In the genomic region with DNA sequence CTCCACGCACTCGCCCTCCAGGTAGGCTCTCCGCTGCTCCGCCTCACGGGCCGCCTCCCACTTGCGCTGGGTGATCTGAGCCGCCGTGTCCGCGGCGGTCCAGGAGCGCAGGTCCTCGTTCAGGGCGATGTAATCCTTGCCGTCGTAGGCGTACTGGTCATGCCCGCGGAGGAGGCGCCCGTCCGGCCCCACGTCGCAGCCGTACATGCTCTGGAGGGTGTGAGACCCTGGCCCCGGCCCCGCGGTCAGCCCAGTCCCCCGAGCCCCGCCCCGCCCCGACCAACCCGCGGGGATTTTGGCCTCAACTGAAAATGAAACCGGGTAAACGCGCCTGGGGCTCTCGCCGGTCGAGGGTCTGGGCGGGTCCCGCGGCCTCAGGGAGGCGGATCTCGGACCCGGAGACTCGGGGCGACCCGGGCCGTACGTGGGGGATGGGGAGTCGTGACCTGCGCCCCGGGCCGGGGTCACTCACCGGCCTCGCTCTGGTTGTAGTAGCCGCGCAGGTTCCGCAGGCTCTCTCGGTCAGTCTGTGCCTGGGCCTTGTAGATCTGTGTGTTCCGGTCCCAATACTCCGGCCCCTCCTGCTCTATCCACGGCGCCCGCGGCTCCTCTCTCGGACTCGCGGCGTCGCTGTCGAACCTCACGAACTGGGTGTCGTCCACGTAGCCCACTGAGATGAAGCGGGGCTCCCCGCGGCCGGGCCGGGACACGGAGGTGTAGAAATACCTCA, we compare ENCODE assay signal across 8 cellular contexts. TPM values are rescaled to one million over a fixed set of nuclear protein-coding genes. Genes with fewer than 3 reads are reported as not detected.
DNase-seq lines count a peak whose midpoint lies in the region; TF ChIP-seq lines count a peak whose summit lies in the region.

No MANE protein-coding gene starts in this region.

- H3K36me3 Mint-ChIP-seq in activated naive CD8-positive, alpha-beta T cell, result peaks cover 22% of the 10 kb centered on the region

- H3K27ac ChIP-seq in hepatocyte, result no peak overlapping the region
- H3K27ac ChIP-seq in skeletal muscle tissue (ENCODE audit: low read depth, low read length), result peak overlapping the region; percentile 75

- no peaks in the 10 kb centered on the region for H3K27me3 Mint-ChIP-seq in activated naive CD8-positive, alpha-beta T cell

- H3K4me1 Mint-ChIP-seq in activated naive CD8-positive, alpha-beta T cell (ENCODE audit: low read depth), result peaks cover 61% of the 10 kb centered on the region

- H4K20me1 ChIP-seq in hepatocyte (ENCODE audit: insufficient read depth, poor library complexity, severe bottlenecking), result no peaks in the 10 kb centered on the region

- H3K79me2 ChIP-seq in hepatocyte, result no peaks in the 10 kb centered on the region

- H3K4me3 ChIP-seq in hepatocyte, result peak overlapping the region; percentile 42
- peak overlapping the region; percentile 67 to 75 (median 71) for H3K4me3 ChIP-seq in skeletal muscle tissue (ENCODE audit: low read length in 3 of 3)

- H3K36me3 ChIP-seq in hepatocyte (replicated peaks; ENCODE audit: insufficient read depth, low read depth) (no peaks in the 10 kb centered on the region), skeletal muscle tissue (ENCODE audit: control insufficient read depth in 3 of 3, insufficient read depth in 3 of 3, low read length in 3 of 3) (peaks cover 8 to 11% (median 9%) of the 10 kb centered on the region in 3 donors)

- 2% methylated on average over 29 of the region's 83 CpGs for WGBS in hepatocyte (ENCODE audit: low lambda C conversion rate, missing lambda C conversion rate)

- DNase-seq in NCI-H748 (lab: John Stamatoyannopoulos, UW; ENCODE audit: unreplicated experiment) (peak; percentile 50), NCI-H748 treated with DMSO at 0.1 percent for 48 hours (lab: John Stamatoyannopoulos, UW) (no peak), NAMALWA (ENCODE audit: low spot score) (peak; percentile 59), hepatocyte (ENCODE audit: low spot score) (peak; percentile 37), NCI-H82 (lab: John Stamatoyannopoulos, UW) (no peak), NOMO-1 (lab: John Stamatoyannopoulos, UW; ENCODE audit: unreplicated experiment in 2 of 2) (no peak)

- H3K27ac Mint-ChIP-seq in activated naive CD8-positive, alpha-beta T cell, result peak overlapping the region; percentile 100

- peaks cover 9% of the 10 kb centered on the region for H3K27me3 ChIP-seq in hepatocyte
- peaks cover 0 to 4% (median 0%) of the 10 kb centered on the region in 3 donors for H3K27me3 ChIP-seq in skeletal muscle tissue (ENCODE audit: control insufficient read depth in 3 of 3, insufficient read depth in 3 of 3, low read length in 3 of 3)

- H3K9me2 ChIP-seq in hepatocyte (replicated peaks; ENCODE audit: insufficient read depth), result no peaks in the 10 kb centered on the region

- H3K9me3 Mint-ChIP-seq in activated naive CD8-positive, alpha-beta T cell (ENCODE audit: low read depth), result no peaks in the 10 kb centered on the region

- H3K9me3 ChIP-seq in hepatocyte (ENCODE audit: low read depth) (no peaks in the 10 kb centered on the region), skeletal muscle tissue (ENCODE audit: control insufficient read depth in 3 of 3, low read length in 3 of 3) (no peaks in the 10 kb centered on the region)

- H3K9ac ChIP-seq in skeletal muscle tissue (ENCODE audit: low read depth in 1 of 3, low read length in 3 of 3), result peak overlapping the region; percentile 76 to 88 (median 76)

- peak overlapping the region; percentile 66 for H2AFZ ChIP-seq in hepatocyte

- peak overlapping the region; percentile 82 for H3K4me2 ChIP-seq in hepatocyte

- peak overlapping the region; percentile 97 for H3K4me3 Mint-ChIP-seq in activated naive CD8-positive, alpha-beta T cell

- TF ChIP-seq CTCF in hepatocyte (IDR thresholded peaks at IDR 0.05; ENCODE audit: poor library complexity), result no peak

- H3K4me1 ChIP-seq in hepatocyte (ENCODE audit: insufficient read depth) (no peaks in the 10 kb centered on the region), skeletal muscle tissue (ENCODE audit: control insufficient read depth in 3 of 3, insufficient read depth in 3 of 3, low read length in 3 of 3) (peaks cover 10 to 16% (median 15%) of the 10 kb centered on the region in 3 donors)

RNA-seq across cellular contexts. Expression of a gene that starts 0.6 kb away (rescaled TPM):
- total RNA-seq in hepatocyte (46.9 and 52.2 TPM in 2 replicates), skeletal muscle tissue (92.9 TPM)
- 151 and 216 TPM in 2 replicates for polyA plus RNA-seq in hepatocyte

RNA-seq across cellular contexts. Expression of a gene that starts 47.0 kb away (rescaled TPM):
- 32.6 and 36.0 TPM in 2 replicates for total RNA-seq in hepatocyte
- 41.9 and 43.8 TPM in 2 replicates for polyA plus RNA-seq in hepatocyte
- 5.2 TPM for total RNA-seq in skeletal muscle tissue

Comparison
In these comparisons a context has a peak if more than half of its experiments do, and no peak if none do; other contexts are left out.
1. DNase-seq: peak in NCI-H748 (single experiment), NAMALWA (single experiment) and hepatocyte (single experiment); none in NCI-H748 treated with DMSO at 0.1 percent for 48 hours (single experiment), NCI-H82 (single experiment) and NOMO-1 (0 of 2).